Comparison of ENCODE assay signal across 8 cellular contexts in genomic region chr1:109213824-109214693, GRCh38. TPM values are rescaled to one million over a fixed set of nuclear protein-coding genes. Genes with fewer than 3 reads are reported as not detected.
A peak's percentile ranks its signal among the peaks of the same experiment; 100 is the strongest.
DNase-seq lines count a peak whose midpoint lies in the region; ATAC-seq and TF ChIP-seq lines count a peak whose summit lies in the region.

Gene SARS1 (plus strand): TSS chr1:109213918. CDS start chr1:109213993, 75 bp downstream.

- 0 out of 22 replicates have a peak, but pooled peaks cover 0 to 7% (median 0%) of the 10 kb centered on the region in 11 experiments for H3K9me3 ChIP-seq in BLaER1 treated with 17β-estradiol and CSF1 and Interleukin-3, amounts not matched to agents 10 nM and 100 nM (replicated peaks in 1 of 11)
- no peaks in the 10 kb centered on the region for H3K9me3 ChIP-seq in liver (ENCODE audit: control insufficient read depth in 4 of 4, low read length in 3 of 4)

- peak within 1 kb of the TSS; percentile 76 to 90 (median 87) for H3K9ac ChIP-seq in BLaER1 treated with 17β-estradiol and CSF1 and Interleukin-3, amounts not matched to agents 10 nM and 100 nM
- peak within 1 kb of the TSS; percentile 77 to 88 for H3K9ac ChIP-seq in liver (ENCODE audit: low read depth in 1 of 2, low read length in 2 of 2)

- no peak for TF ChIP-seq RAD21 in liver (IDR thresholded peaks at IDR 0.05)

- H3K4me2 ChIP-seq in BLaER1 treated with 17β-estradiol and CSF1 and Interleukin-3, amounts not matched to agents 10 nM and 100 nM = peak within 1 kb of the TSS; percentile 76 to 95 (median 88)

- no peak for TF ChIP-seq CTCF in liver (IDR thresholded peaks at IDR 0.05; ENCODE audit: low read depth, low read length, missing input control)

- peaks cover 18 to 39% (median 29%) of the 10 kb centered on the region in 11 experiments; a peak in 21 of 22 replicates for H3K36me3 ChIP-seq in BLaER1 treated with 17β-estradiol and CSF1 and Interleukin-3, amounts not matched to agents 10 nM and 100 nM
- no peaks in the 10 kb centered on the region for H3K36me3 ChIP-seq in liver (ENCODE audit: control insufficient read depth in 4 of 4, insufficient read depth in 3 of 4, low read depth in 1 of 4, low read length in 3 of 4)

- under 1% methylated on average over 64 of the region's 64 CpGs for WGBS in liver

- peaks cover 20 to 51% (median 38%) of the 10 kb centered on the region in 11 experiments; a peak in 19 of 22 replicates for H4K20me1 ChIP-seq in BLaER1 treated with 17β-estradiol and CSF1 and Interleukin-3, amounts not matched to agents 10 nM and 100 nM

- DNase-seq in GM19240 (ENCODE audit: insufficient read length, low spot score) (peak; percentile 88), NCI-H748 (lab: John Stamatoyannopoulos, UW; ENCODE audit: unreplicated experiment) (peak; percentile 90), dermis blood vessel endothelial cell (peak; percentile 90)
- DNase-seq in activated CD4-positive, alpha-beta T cell treated with anti-CD3 and anti-CD28 coated beads, Interleukin-2, amount 50 U/mL, for 4 hours = peak; percentile 87 to 88
- DNase-seq in stimulated activated CD4-positive, alpha-beta T cell treated with anti-CD3 and anti-CD28 coated beads, Interleukin-4, amount 100 ng/mL, for 24 hours = peak; percentile 86

- peak within 1 kb of the TSS; percentile 67 to 91 (median 82) for H3K27ac ChIP-seq in BLaER1 treated with 17β-estradiol and CSF1 and Interleukin-3, amounts not matched to agents 10 nM and 100 nM
- peak within 1 kb of the TSS; percentile 84 to 90 for H3K27ac ChIP-seq in liver (ENCODE audit: low read depth in 1 of 2, low read length in 2 of 2)

- no peaks in the 10 kb centered on the region for H3K27me3 ChIP-seq in BLaER1 treated with 17β-estradiol and CSF1 and Interleukin-3, amounts not matched to agents 10 nM and 100 nM
- H3K27me3 ChIP-seq in liver (ENCODE audit: control insufficient read depth in 4 of 4, insufficient read depth in 4 of 4, low read length in 3 of 4) = no peaks in the 10 kb centered on the region

- peak; percentile 74 for ATAC-seq in HG03442 (IDR thresholded peaks at IDR 0.05; ENCODE audit: unreplicated experiment)

- H3K4me3 ChIP-seq in BLaER1 treated with 17β-estradiol and CSF1 and Interleukin-3, amounts not matched to agents 10 nM and 100 nM = peak within 1 kb of the TSS; percentile 76 to 99 (median 84)
- H3K4me3 ChIP-seq in liver (ENCODE audit: low read depth in 1 of 3, low read length in 3 of 3) = peak within 1 kb of the TSS; percentile 74 to 99 (median 93)

- H3K4me1 ChIP-seq in BLaER1 treated with 17β-estradiol and CSF1 and Interleukin-3, amounts not matched to agents 10 nM and 100 nM = peaks cover 30 to 43% (median 36%) of the 10 kb centered on the region in 10 experiments
- peaks cover 6 to 32% (median 25%) of the 10 kb centered on the region in 4 donors for H3K4me1 ChIP-seq in liver (ENCODE audit: control insufficient read depth in 4 of 4, insufficient read depth in 4 of 4, low read length in 3 of 4)

TF ChIP-seq in liver, 16 proteins besides CTCF, POLR2A, EP300 and RAD21:
- TF ChIP-seq RXRA (IDR thresholded peaks at IDR 0.05) = peak in 1 of 2 donors; percentile 25
- TF ChIP-seq HNF4G (IDR thresholded peaks at IDR 0.05) = no peak
- TF ChIP-seq FOXA2 (IDR thresholded peaks at IDR 0.05) = no peak
- no peak for TF ChIP-seq EGR1 (IDR thresholded peaks at IDR 0.05; ENCODE audit: low read depth in 2 of 2)
- peak; percentile 50 for TF ChIP-seq YY1 (IDR thresholded peaks at IDR 0.05)
- peak; percentile 42 for TF ChIP-seq REST (IDR thresholded peaks at IDR 0.05)
- TF ChIP-seq ATF3 (IDR thresholded peaks at IDR 0.05) = no peak
- peak; percentile 32 for TF ChIP-seq NR2F2 (IDR thresholded peaks at IDR 0.05)
- TF ChIP-seq FOXA1 (IDR thresholded peaks at IDR 0.05) = no peak
- peak in 1 of 2 donors; percentile 2 for TF ChIP-seq HNF4A (conservative IDR thresholded peaks at IDR 0.05)
- no peak for TF ChIP-seq JUND (IDR thresholded peaks at IDR 0.05)
- peak; percentile 62 for TF ChIP-seq TAF1 (conservative IDR thresholded peaks at IDR 0.05)
- TF ChIP-seq ZBTB33 (IDR thresholded peaks at IDR 0.05) = peak; percentile 3
- peak in 1 of 2 donors; percentile 81 for TF ChIP-seq GABPA (IDR thresholded peaks at IDR 0.05 in 1 of 2, conservative IDR thresholded peaks at IDR 0.05 in 1 of 2)
- TF ChIP-seq SP1 (IDR thresholded peaks at IDR 0.05) = no peak
- TF ChIP-seq MAX (IDR thresholded peaks at IDR 0.05) = peak; percentile 64

RNA-seq across cellular contexts. Expression of gene SARS1, which starts in this region (rescaled TPM):
- 178 and 206 TPM in 2 replicates for total RNA-seq in dermis blood vessel endothelial cell
- 100 to 1,000 TPM in 1 of 2 donors, 10 to 100 TPM in 1; 57.5 to 104 TPM for total RNA-seq in liver
- polyA plus RNA-seq in liver = 100 to 1,000 TPM in 1 of 2 donors, 10 to 100 TPM in 1; 81.8 to 132 TPM

Comparison
In these comparisons a context has a peak if more than half of its experiments do, and no peak if none do; other contexts are left out.
1. Peak in every context shown above with its lines: DNase-seq, ATAC-seq, H3K4me3 ChIP-seq and H3K27ac ChIP-seq.